ENCODE assay signal across 1 cellular context in the genomic region with DNA sequence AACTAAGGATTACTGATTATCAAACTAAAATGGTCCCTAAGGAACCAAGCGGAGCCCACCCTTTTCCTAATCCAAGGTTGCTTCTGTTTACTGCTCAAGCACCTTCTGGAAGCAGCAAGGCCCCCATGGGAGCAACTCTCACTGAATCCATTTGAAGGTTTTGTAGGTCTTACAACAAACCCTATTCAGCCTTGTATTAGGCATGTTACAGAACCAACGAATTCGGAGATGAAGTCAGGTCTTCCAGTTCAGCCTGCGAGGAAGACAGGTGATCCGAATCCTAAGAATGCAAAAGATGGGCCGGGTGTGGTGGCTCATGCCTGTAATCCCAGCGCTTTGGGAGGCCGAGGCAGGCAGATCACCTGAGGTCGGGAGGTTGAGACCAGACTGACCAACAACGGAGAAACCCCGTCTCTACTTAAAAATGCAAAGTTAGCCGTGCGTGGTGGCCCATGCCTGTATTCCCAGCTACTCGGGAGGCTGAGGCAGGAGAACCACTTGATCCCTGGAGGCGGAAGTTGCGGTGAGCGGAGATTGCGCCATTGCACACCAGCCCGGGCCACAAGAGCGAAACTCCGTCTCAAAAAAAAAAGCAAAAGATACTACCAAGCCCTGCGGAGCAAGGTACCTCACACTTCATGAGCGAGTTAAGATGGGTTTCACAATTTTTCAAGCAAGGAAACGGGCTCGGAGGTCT.
TF ChIP-seq lines count a peak whose summit lies in the region.

No MANE protein-coding gene starts in this region.

TF ChIP-seq in HepG2, 621 proteins besides CTCF, POLR2A, EP300 and RAD21 (continues in another document):
- TF ChIP-seq, protein P1, sequence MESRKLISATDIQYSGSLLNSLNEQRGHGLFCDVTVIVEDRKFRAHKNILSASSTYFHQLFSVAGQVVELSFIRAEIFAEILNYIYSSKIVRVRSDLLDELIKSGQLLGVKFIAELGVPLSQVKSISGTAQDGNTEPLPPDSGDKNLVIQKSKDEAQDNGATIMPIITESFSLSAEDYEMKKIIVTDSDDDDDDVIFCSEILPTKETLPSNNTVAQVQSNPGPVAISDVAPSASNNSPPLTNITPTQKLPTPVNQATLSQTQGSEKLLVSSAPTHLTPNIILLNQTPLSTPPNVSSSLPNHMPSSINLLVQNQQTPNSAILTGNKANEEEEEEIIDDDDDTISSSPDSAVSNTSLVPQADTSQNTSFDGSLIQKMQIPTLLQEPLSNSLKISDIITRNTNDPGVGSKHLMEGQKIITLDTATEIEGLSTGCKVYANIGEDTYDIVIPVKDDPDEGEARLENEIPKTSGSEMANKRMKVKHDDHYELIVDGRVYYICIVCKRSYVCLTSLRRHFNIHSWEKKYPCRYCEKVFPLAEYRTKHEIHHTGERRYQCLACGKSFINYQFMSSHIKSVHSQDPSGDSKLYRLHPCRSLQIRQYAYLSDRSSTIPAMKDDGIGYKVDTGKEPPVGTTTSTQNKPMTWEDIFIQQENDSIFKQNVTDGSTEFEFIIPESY (CRISPR knock-in tag; IDR thresholded peaks at IDR 0.05), result peak; percentile 46; the same call in 1 of the 2 replicates
- TF ChIP-seq ZFP41 (CRISPR knock-in tag; IDR thresholded peaks at IDR 0.05; ENCODE audit: borderline replicate concordance) (no peak), DNMT1 (CRISPR knock-in tag; IDR thresholded peaks at IDR 0.05) (no peak), IKZF1 (IDR thresholded peaks at IDR 0.05) (no peak), ZSCAN25 (CRISPR knock-in tag; IDR thresholded peaks at IDR 0.05) (no peak), FOXJ3 (CRISPR knock-in tag; IDR thresholded peaks at IDR 0.05; ENCODE audit: borderline replicate concordance) (no peak), ZNF597 (CRISPR knock-in tag; IDR thresholded peaks at IDR 0.05) (no peak), HNF1A (IDR thresholded peaks at IDR 0.05; ENCODE audit: low read depth) (no peak), HNF1A (CRISPR knock-in tag; IDR thresholded peaks at IDR 0.05; ENCODE audit: borderline replicate concordance) (no peak), TOE1 (CRISPR knock-in tag; IDR thresholded peaks at IDR 0.05) (no peak), ZNF432 (CRISPR knock-in tag; IDR thresholded peaks at IDR 0.05; ENCODE audit: borderline replicate concordance) (no peak), GABPB1 (CRISPR knock-in tag; IDR thresholded peaks at IDR 0.05) (no peak), HIVEP1 (CRISPR knock-in tag; IDR thresholded peaks at IDR 0.05) (no peak), ZNF24 (IDR thresholded peaks at IDR 0.05) (no peak), ZNF318 (CRISPR knock-in tag; IDR thresholded peaks at IDR 0.05) (0 out of 2 replicates have a peak, but pooled peaks have one; percentile 27), ZNF644 (CRISPR knock-in tag; IDR thresholded peaks at IDR 0.05; ENCODE audit: low read depth) (no peak), ZNF501 (CRISPR knock-in tag; IDR thresholded peaks at IDR 0.05) (0 out of 2 replicates have a peak, but pooled peaks have one; percentile 10), ZNF775 (CRISPR knock-in tag; IDR thresholded peaks at IDR 0.05; ENCODE audit: borderline replicate concordance) (no peak), ZNF282 (IDR thresholded peaks at IDR 0.05; ENCODE audit: partially characterized antibody) (no peak), ZNF510 (CRISPR knock-in tag; IDR thresholded peaks at IDR 0.05; ENCODE audit: low read depth) (no peak), ZNF20 (CRISPR knock-in tag; IDR thresholded peaks at IDR 0.05) (no peak), MEF2D (CRISPR knock-in tag; IDR thresholded peaks at IDR 0.05) (no peak), ARID2 (CRISPR knock-in tag; IDR thresholded peaks at IDR 0.05; ENCODE audit: borderline replicate concordance) (0 out of 2 replicates have a peak, but pooled peaks have one; percentile 16)
- TF ChIP-seq, protein P2, sequence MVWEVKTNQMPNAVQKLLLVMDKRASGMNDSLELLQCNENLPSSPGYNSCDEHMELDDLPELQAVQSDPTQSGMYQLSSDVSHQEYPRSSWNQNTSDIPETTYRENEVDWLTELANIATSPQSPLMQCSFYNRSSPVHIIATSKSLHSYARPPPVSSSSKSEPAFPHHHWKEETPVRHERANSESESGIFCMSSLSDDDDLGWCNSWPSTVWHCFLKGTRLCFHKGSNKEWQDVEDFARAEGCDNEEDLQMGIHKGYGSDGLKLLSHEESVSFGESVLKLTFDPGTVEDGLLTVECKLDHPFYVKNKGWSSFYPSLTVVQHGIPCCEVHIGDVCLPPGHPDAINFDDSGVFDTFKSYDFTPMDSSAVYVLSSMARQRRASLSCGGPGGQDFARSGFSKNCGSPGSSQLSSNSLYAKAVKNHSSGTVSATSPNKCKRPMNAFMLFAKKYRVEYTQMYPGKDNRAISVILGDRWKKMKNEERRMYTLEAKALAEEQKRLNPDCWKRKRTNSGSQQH (CRISPR knock-in tag; IDR thresholded peaks at IDR 0.05; ENCODE audit: low read depth), result no peak
- TF ChIP-seq, protein P3, sequence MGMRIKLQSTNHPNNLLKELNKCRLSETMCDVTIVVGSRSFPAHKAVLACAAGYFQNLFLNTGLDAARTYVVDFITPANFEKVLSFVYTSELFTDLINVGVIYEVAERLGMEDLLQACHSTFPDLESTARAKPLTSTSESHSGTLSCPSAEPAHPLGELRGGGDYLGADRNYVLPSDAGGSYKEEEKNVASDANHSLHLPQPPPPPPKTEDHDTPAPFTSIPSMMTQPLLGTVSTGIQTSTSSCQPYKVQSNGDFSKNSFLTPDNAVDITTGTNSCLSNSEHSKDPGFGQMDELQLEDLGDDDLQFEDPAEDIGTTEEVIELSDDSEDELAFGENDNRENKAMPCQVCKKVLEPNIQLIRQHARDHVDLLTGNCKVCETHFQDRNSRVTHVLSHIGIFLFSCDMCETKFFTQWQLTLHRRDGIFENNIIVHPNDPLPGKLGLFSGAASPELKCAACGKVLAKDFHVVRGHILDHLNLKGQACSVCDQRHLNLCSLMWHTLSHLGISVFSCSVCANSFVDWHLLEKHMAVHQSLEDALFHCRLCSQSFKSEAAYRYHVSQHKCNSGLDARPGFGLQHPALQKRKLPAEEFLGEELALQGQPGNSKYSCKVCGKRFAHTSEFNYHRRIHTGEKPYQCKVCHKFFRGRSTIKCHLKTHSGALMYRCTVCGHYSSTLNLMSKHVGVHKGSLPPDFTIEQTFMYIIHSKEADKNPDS (CRISPR knock-in tag; IDR thresholded peaks at IDR 0.05), result no peak
- TF ChIP-seq, protein P4, sequence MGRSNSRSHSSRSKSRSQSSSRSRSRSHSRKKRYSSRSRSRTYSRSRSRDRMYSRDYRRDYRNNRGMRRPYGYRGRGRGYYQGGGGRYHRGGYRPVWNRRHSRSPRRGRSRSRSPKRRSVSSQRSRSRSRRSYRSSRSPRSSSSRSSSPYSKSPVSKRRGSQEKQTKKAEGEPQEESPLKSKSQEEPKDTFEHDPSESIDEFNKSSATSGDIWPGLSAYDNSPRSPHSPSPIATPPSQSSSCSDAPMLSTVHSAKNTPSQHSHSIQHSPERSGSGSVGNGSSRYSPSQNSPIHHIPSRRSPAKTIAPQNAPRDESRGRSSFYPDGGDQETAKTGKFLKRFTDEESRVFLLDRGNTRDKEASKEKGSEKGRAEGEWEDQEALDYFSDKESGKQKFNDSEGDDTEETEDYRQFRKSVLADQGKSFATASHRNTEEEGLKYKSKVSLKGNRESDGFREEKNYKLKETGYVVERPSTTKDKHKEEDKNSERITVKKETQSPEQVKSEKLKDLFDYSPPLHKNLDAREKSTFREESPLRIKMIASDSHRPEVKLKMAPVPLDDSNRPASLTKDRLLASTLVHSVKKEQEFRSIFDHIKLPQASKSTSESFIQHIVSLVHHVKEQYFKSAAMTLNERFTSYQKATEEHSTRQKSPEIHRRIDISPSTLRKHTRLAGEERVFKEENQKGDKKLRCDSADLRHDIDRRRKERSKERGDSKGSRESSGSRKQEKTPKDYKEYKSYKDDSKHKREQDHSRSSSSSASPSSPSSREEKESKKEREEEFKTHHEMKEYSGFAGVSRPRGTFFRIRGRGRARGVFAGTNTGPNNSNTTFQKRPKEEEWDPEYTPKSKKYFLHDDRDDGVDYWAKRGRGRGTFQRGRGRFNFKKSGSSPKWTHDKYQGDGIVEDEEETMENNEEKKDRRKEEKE (IDR thresholded peaks at IDR 0.05), result no peak
